Comparison of ENCODE assay signal across 20 cellular contexts in genomic region chr11:66850588-66851250, GRCh38. TPM values are rescaled to one million over a fixed set of nuclear protein-coding genes. Genes with fewer than 3 reads are reported as not detected.
A peak's percentile ranks its signal among the peaks of the same experiment; 100 is the strongest.
DNase-seq lines count a peak whose midpoint lies in the region; ATAC-seq and TF ChIP-seq lines count a peak whose summit lies in the region.
"Had no signal": no experiment of that assay in that cellular context is flagged by ENCODE, and none has a peak within 500 bp of the region (broad histone marks: within the 10 kb centered on the region; RNA-seq: fewer than 3 reads in every experiment).

No MANE protein-coding gene starts in this region.

- H3K4me3 ChIP-seq in left ventricle myocardium inferior (no peak overlapping the region), lower lobe of right lung (no peak overlapping the region), suprapubic skin (no peak overlapping the region), brain microvascular endothelial cell (ENCODE audit: low read depth, low read length) (no peak overlapping the region)

- in situ Hi-C loops in brain microvascular endothelial cell (cut with HindIII; ENCODE audit: low pct_ligation_motif_present, low sequenced_read_pairs) = no loop called here

- H3K27me3 ChIP-seq in left ventricle myocardium inferior (ENCODE audit: low read depth) (no peaks in the 10 kb centered on the region), lower lobe of right lung (ENCODE audit: low read depth) (no peaks in the 10 kb centered on the region), suprapubic skin (no peaks in the 10 kb centered on the region), brain microvascular endothelial cell (replicated peaks) (no peaks in the 10 kb centered on the region)
- H3K27me3 ChIP-seq: neutrophil had no signal

- peak overlapping the region; percentile 57 for H3K27ac Mint-ChIP-seq in T-helper 17 cell
- H3K27ac Mint-ChIP-seq: activated T-cell treated with anti-CD3 and anti-CD28 coated beads, Interleukin-2, amount 50 U/mL, for 24 hours; HFFc6 had no signal

- TF ChIP-seq POLR2A in suprapubic skin (IDR thresholded peaks at IDR 0.05) = no peak

- H3K4me1 Mint-ChIP-seq in T-helper 17 cell = peaks cover 9% of the 10 kb centered on the region

- no peaks in the 10 kb centered on the region for H3K36me3 Mint-ChIP-seq in T-helper 17 cell (ENCODE audit: low read depth)
- H3K36me3 Mint-ChIP-seq: CD4-positive, CD25-positive, alpha-beta regulatory T cell had no signal

- H3K9me3 ChIP-seq in left ventricle myocardium inferior (replicated peaks) (no peaks in the 10 kb centered on the region), T-helper 17 cell (ENCODE audit: control insufficient read depth, low read length, poor library complexity, severe bottlenecking) (no peaks in the 10 kb centered on the region), lower lobe of right lung (no peaks in the 10 kb centered on the region), suprapubic skin (no peaks in the 10 kb centered on the region)
- H3K9me3 ChIP-seq: neutrophil had no signal

- H3K4me3 Mint-ChIP-seq in T-helper 17 cell = peak overlapping the region; percentile 60
- H3K4me3 Mint-ChIP-seq: activated T-cell treated with anti-CD3 and anti-CD28 coated beads, Interleukin-2, amount 50 U/mL, for 24 hours; HFFc6 had no signal

- TF ChIP-seq EP300 in suprapubic skin (IDR thresholded peaks at IDR 0.05) = no peak

- H3K36me3 ChIP-seq in left ventricle myocardium inferior (peaks cover 13% of the 10 kb centered on the region), lower lobe of right lung (peaks cover 33% of the 10 kb centered on the region), suprapubic skin (peaks cover 34% of the 10 kb centered on the region), brain microvascular endothelial cell (replicated peaks) (peaks cover 32% of the 10 kb centered on the region)

- 92% methylated on average over 24 of the region's 24 CpGs for WGBS in suprapubic skin

- peak; percentile 26 for DNase-seq in left ventricle myocardium superior
- no peak for DNase-seq in left ventricle myocardium inferior
- no peak for DNase-seq in T-helper 17 cell
- DNase-seq in lower lobe of right lung = peak; percentile 47
- peak; percentile 61 to 75 for DNase-seq in suprapubic skin (ENCODE audit: low spot score in 2 of 2)
- no peak for DNase-seq in brain microvascular endothelial cell
- DNase-seq in HT-29 (ENCODE audit: low spot score) = no peak
- DNase-seq: activated naive CD4-positive, alpha-beta T cell treated with anti-CD3 and anti-CD28 coated beads, Interleukin-2, amount 50 U/mL, for 16 hours; activated T-cell treated with anti-CD3 and anti-CD28 coated beads, Interleukin-2, amount 50 U/mL, for 24 hours; CD4-positive, CD25-positive, alpha-beta regulatory T cell; HFFc6; islet precursor cell; NCI-H1092; NCI-H187 treated with DMSO at 0.1 percent for 48 hours; NCI-H226; NCI-H748 treated with DMSO at 0.1 percent for 48 hours; RPMI8226; substantia nigra had no signal

- H3K27ac ChIP-seq in left ventricle myocardium inferior (replicated peaks) (no peak overlapping the region), lower lobe of right lung (no peak overlapping the region), suprapubic skin (no peak overlapping the region), brain microvascular endothelial cell (no peak overlapping the region)
- H3K27ac ChIP-seq: neutrophil had no signal

- intact Hi-C loops in left ventricle myocardium superior (cut with micrococcal nuclease) (no loop called here), left ventricle myocardium inferior (cut with micrococcal nuclease) (no loop called here), lower lobe of right lung (cut with DNase I) (no loop called here)

- ATAC-seq in left ventricle myocardium superior (no peak), T-helper 17 cell (no peak), lower lobe of right lung (no peak), HG03175 (IDR thresholded peaks at IDR 0.05; ENCODE audit: unreplicated experiment) (no peak)

- H3K4me1 ChIP-seq in left ventricle myocardium inferior (peaks cover 7% of the 10 kb centered on the region), lower lobe of right lung (peaks cover 9% of the 10 kb centered on the region), suprapubic skin (peaks cover 6% of the 10 kb centered on the region)

- H3K27me3 Mint-ChIP-seq in T-helper 17 cell = no peaks in the 10 kb centered on the region
- H3K27me3 Mint-ChIP-seq: activated T-cell treated with anti-CD3 and anti-CD28 coated beads, Interleukin-2, amount 50 U/mL, for 24 hours; CD4-positive, CD25-positive, alpha-beta regulatory T cell had no signal

- no peak for TF ChIP-seq CTCF in left ventricle myocardium inferior (IDR thresholded peaks at IDR 0.05; ENCODE audit: borderline replicate concordance)
- no peak for TF ChIP-seq CTCF in lower lobe of right lung (IDR thresholded peaks at IDR 0.05)
- no peak for TF ChIP-seq CTCF in suprapubic skin (IDR thresholded peaks at IDR 0.05)
- TF ChIP-seq CTCF in brain microvascular endothelial cell (IDR thresholded peaks at IDR 0.05; ENCODE audit: low read depth, low read length, missing control alignments) = no peak

RNA-seq across cellular contexts. Expression of gene LRFN4, which starts 6.1 kb away (rescaled TPM):
- total RNA-seq in left ventricle myocardium superior (17.2 TPM), left ventricle myocardium inferior (13.5 TPM), T-helper 17 cell (1 to 10 TPM; 6.2 to 8.3 TPM), lower lobe of right lung (15.7 TPM), suprapubic skin (1 to 10 TPM; 6.0 to 8.5 (median 8.3) TPM)
- 122 and 124 TPM in 2 replicates for total RNA-seq in HT-29 (2014; rRNA removed; shearing (Covaris generic))

RNA-seq across cellular contexts. Expression of gene RCE1, which starts 7.5 kb away (rescaled TPM):
- total RNA-seq in left ventricle myocardium superior = 6.5 TPM
- total RNA-seq in left ventricle myocardium inferior = 5.1 TPM
- 10 to 100 TPM; 36.2 to 41.6 TPM for total RNA-seq in T-helper 17 cell
- 18.9 TPM for total RNA-seq in lower lobe of right lung
- total RNA-seq in suprapubic skin = 10 to 100 TPM; 32.2 to 54.4 (median 42.8) TPM
- total RNA-seq in HT-29 (2014; rRNA removed; shearing (Covaris generic)) = 122 and 138 TPM in 2 replicates

Comparison
In these comparisons a context has a peak if more than half of its experiments do, and no peak if none do; other contexts are left out.
1. DNase-seq: peak in left ventricle myocardium superior (single experiment), lower lobe of right lung (single experiment) and suprapubic skin (2 of 2); none in left ventricle myocardium inferior (single experiment), T-helper 17 cell (0 of 3), brain microvascular endothelial cell (single experiment) and HT-29 (single experiment).